In the genomic region with DNA sequence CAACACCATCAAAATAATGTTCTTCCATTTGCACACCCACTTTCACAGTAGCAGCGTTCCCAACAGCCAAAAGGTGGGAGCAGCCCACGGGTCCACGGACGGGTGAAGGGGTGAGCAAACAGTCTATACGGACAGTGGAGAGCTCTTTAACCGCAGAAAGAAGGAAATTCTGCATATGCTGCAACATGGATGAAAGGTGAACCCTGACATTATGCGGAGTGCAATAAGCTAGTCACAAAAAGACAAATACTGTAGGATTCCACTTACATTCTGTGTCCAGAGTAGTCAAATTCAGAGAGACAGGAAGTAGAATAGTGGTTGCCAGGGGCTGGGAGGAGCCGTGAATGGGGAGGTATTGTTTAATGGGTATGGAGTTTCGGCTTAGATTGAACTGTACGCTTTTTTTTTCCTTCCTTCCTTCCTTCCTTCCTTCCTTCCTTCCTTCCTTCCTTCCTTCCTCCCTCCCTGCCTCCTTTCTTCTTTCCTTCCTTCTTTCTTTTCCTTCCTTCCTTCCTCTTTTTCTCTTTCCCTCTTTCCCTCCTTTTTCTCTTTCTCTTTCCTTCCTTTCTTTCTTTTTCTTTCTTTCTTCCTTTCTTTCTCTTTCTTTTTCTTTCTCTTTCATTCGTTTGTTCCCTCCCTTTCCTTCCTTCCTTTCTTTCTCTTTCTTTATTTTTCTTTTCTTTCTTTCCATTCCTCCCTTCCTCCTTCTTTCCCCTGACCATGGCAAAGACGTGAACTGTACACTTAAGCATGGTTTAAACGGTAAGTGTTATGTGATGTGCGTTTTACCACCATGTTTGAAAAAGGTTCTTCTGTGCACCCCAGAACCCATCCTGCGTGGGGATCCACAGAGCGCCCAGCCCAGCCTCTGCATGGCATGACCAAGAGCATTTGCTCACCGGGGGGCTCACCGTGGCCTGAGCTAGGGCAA, we compare ENCODE assay signal across 8 cellular contexts. TPM values are rescaled to one million over a fixed set of nuclear protein-coding genes. Genes with fewer than 3 reads are reported as not detected.
DNase-seq lines count a peak whose midpoint lies in the region; ATAC-seq, FAIRE-seq and TF ChIP-seq lines count a peak whose summit lies in the region.

No MANE protein-coding gene starts in this region.

- H4K20me1 ChIP-seq in endothelial cell of umbilical vein (replicated peaks; ENCODE audit: control insufficient read depth, extremely low read depth, insufficient read depth, low read length) = no peaks in the 10 kb centered on the region

- FAIRE-seq in endothelial cell of umbilical vein (lab: Jason Lieb, UNC) = peak; percentile 86

- H3K27ac Mint-ChIP-seq in CD4-positive, CD25-positive, alpha-beta regulatory T cell = peak overlapping the region; percentile 48 to 96 (median 86)
- H3K27ac Mint-ChIP-seq in T-helper 1 cell treated with Interleukin-12 subunit alpha and Interleukin-12 subunit beta and Interleukin-4 antibody, amounts not matched to agents 30 μg/mL and 1 μg/mL, for 36 hours = peak overlapping the region; percentile 93

- no peaks in the 10 kb centered on the region for H3K27me3 ChIP-seq in CD4-positive, CD25-positive, alpha-beta regulatory T cell (ENCODE audit: control insufficient read depth, insufficient read depth, low read length)
- H3K27me3 ChIP-seq in endothelial cell of umbilical vein (ENCODE audit: control insufficient read depth in 2 of 2, insufficient read depth in 2 of 2, low read length in 2 of 2) (no peaks in the 10 kb centered on the region), mucosa of rectum (ENCODE audit: control insufficient read depth in 2 of 2, insufficient read depth in 2 of 2, low read length in 2 of 2) (no peaks in the 10 kb centered on the region)

- H2AFZ ChIP-seq in endothelial cell of umbilical vein (ENCODE audit: low read depth, low read length) = peak overlapping the region; percentile 53

- DNase-seq in CD4-positive, CD25-positive, alpha-beta regulatory T cell = peak; percentile 35 to 81 (median 49)
- DNase-seq in endothelial cell of umbilical vein (ENCODE audit: low read depth, low spot score) (no peak), activated gamma-delta T cell (lab: John Stamatoyannopoulos, UW) (no peak)

- no peaks in the 10 kb centered on the region for H3K9me3 ChIP-seq in CD4-positive, CD25-positive, alpha-beta regulatory T cell (ENCODE audit: control insufficient read depth in 2 of 2, low read length in 2 of 2)
- H3K9me3 ChIP-seq in KOPT-K1 (ENCODE audit: insufficient read depth, low read length, poor library complexity, severe bottlenecking) = no peaks in the 10 kb centered on the region
- H3K9me3 ChIP-seq in endothelial cell of umbilical vein (replicated peaks; ENCODE audit: control insufficient read depth, insufficient read depth, low read length) = no peaks in the 10 kb centered on the region
- no peaks in the 10 kb centered on the region for H3K9me3 ChIP-seq in mucosa of rectum (ENCODE audit: control insufficient read depth in 2 of 2, low read length in 2 of 2)

- no peaks in the 10 kb centered on the region for H3K9me3 Mint-ChIP-seq in CD4-positive, CD25-positive, alpha-beta regulatory T cell
- H3K9me3 Mint-ChIP-seq in T-helper 1 cell treated with Interleukin-12 subunit alpha and Interleukin-12 subunit beta and Interleukin-4 antibody, amounts not matched to agents 30 μg/mL and 1 μg/mL, for 36 hours = no peaks in the 10 kb centered on the region

- H3K4me1 Mint-ChIP-seq in CD4-positive, CD25-positive, alpha-beta regulatory T cell = peaks cover 7 to 36% (median 19%) of the 10 kb centered on the region in 4 donors
- H3K4me1 Mint-ChIP-seq in T-helper 1 cell treated with Interleukin-12 subunit alpha and Interleukin-12 subunit beta and Interleukin-4 antibody, amounts not matched to agents 30 μg/mL and 1 μg/mL, for 36 hours (ENCODE audit: low read depth) = peaks cover 26% of the 10 kb centered on the region

- intact Hi-C loops in endothelial cell of umbilical vein (cut with micrococcal nuclease) = loop anchor here (1.0 to 10.0 kb wide), 3 partner anchors 129 to 393 kb away; no protein-coding TSS in a partner anchor

- H3K27ac ChIP-seq in CD4-positive, CD25-positive, alpha-beta regulatory T cell (ENCODE audit: insufficient read depth, low read length, poor library complexity, severe bottlenecking) = peak overlapping the region; percentile 69
- peak overlapping the region; percentile 67 for H3K27ac ChIP-seq in KOPT-K1 (ENCODE audit: low read depth, low read length, poor library complexity, severe bottlenecking)
- no peak overlapping the region for H3K27ac ChIP-seq in endothelial cell of umbilical vein (ENCODE audit: insufficient read depth, low read depth, low read length)
- H3K27ac ChIP-seq in mucosa of rectum (ENCODE audit: low read depth in 2 of 2, low read length in 2 of 2) = peak overlapping the region; percentile 93 to 94

- CTCF ChIA-PET in endothelial cell of umbilical vein (lab: Charles Lee) = interaction anchor here (0.5 to 3.0 kb wide), 29 partner anchors 9 to 389 kb away, joined by 3 to 40 read pairs (median 4); a partner anchor contains a TSS

- H3K4me1 ChIP-seq in CD4-positive, CD25-positive, alpha-beta regulatory T cell (ENCODE audit: control insufficient read depth, insufficient read depth, low read length, poor library complexity, severe bottlenecking) = peaks cover 26% of the 10 kb centered on the region
- H3K4me1 ChIP-seq in endothelial cell of umbilical vein (ENCODE audit: control insufficient read depth, extremely low read depth, insufficient read depth, low read length) = peaks cover 28% of the 10 kb centered on the region
- peaks cover 32 to 35% of the 10 kb centered on the region in 2 donors for H3K4me1 ChIP-seq in mucosa of rectum (ENCODE audit: control insufficient read depth in 2 of 2, insufficient read depth in 2 of 2, low read length in 2 of 2)

- H3K36me3 Mint-ChIP-seq in CD4-positive, CD25-positive, alpha-beta regulatory T cell = no peaks in the 10 kb centered on the region
- no peaks in the 10 kb centered on the region for H3K36me3 Mint-ChIP-seq in T-helper 1 cell treated with Interleukin-12 subunit alpha and Interleukin-12 subunit beta and Interleukin-4 antibody, amounts not matched to agents 30 μg/mL and 1 μg/mL, for 36 hours (ENCODE audit: low read depth)

- POLR2A ChIA-PET in endothelial cell of umbilical vein (lab: Charles Lee) = interaction anchor here (1.1 kb wide), 1 partner anchor 66 kb away, joined by 3 read pairs; no protein-coding TSS in a partner anchor

- TF ChIP-seq CTCF in endothelial cell of umbilical vein (IDR thresholded peaks at IDR 0.05; ENCODE audit: extremely low read depth in 1 of 2, insufficient read depth in 1 of 2, low read depth in 1 of 2, low read length in 2 of 2) = no peak

- peak overlapping the region; percentile 81 for H3K4me3 ChIP-seq in CD4-positive, CD25-positive, alpha-beta regulatory T cell (ENCODE audit: low read depth, low read length)
- H3K4me3 ChIP-seq in endothelial cell of umbilical vein (replicated peaks in 1 of 3; ENCODE audit: insufficient read depth in 1 of 3, low read depth in 1 of 3, low read length in 3 of 3) (peak overlapping the region; percentile 16 to 57 (median 45)), mucosa of rectum (ENCODE audit: low read length in 2 of 2) (peak overlapping the region; percentile 82 to 92)

- dilution Hi-C loops in endothelial cell of umbilical vein (cut with MboI; ENCODE audit: extremely low pct_ligation_motif_present, low sequenced_read_pairs) = no loop called here

- BruUV-seq in endothelial cell of umbilical vein (replicated peaks; lab: Mats Ljungman, UMichigan) = no TSS peak

- no peaks in the 10 kb centered on the region for H3K36me3 ChIP-seq in CD4-positive, CD25-positive, alpha-beta regulatory T cell (ENCODE audit: control insufficient read depth, insufficient read depth, low read length)
- H3K36me3 ChIP-seq in KOPT-K1 (ENCODE audit: insufficient read depth, low read length) (no peaks in the 10 kb centered on the region), endothelial cell of umbilical vein (ENCODE audit: control insufficient read depth in 2 of 2, extremely low read depth in 1 of 2, insufficient read depth in 2 of 2, low read length in 2 of 2) (no peaks in the 10 kb centered on the region), mucosa of rectum (ENCODE audit: control insufficient read depth in 2 of 2, insufficient read depth in 2 of 2, low read length in 2 of 2) (no peaks in the 10 kb centered on the region)

- ATAC-seq in CD4-positive, CD25-positive, alpha-beta regulatory T cell (ENCODE audit: low read depth in 2 of 2) = peak; percentile 26 to 36
- ATAC-seq in GM19023 (IDR thresholded peaks at IDR 0.05; ENCODE audit: unreplicated experiment) (peak; percentile 4), HG03108 (IDR thresholded peaks at IDR 0.05; ENCODE audit: unreplicated experiment) (no peak)

- H3K27me3 Mint-ChIP-seq in CD4-positive, CD25-positive, alpha-beta regulatory T cell = no peaks in the 10 kb centered on the region
- no peaks in the 10 kb centered on the region for H3K27me3 Mint-ChIP-seq in T-helper 1 cell treated with Interleukin-12 subunit alpha and Interleukin-12 subunit beta and Interleukin-4 antibody, amounts not matched to agents 30 μg/mL and 1 μg/mL, for 36 hours (ENCODE audit: low read depth)

- no peaks in the 10 kb centered on the region for H3K9me1 ChIP-seq in endothelial cell of umbilical vein (replicated peaks; ENCODE audit: control insufficient read depth, extremely low read depth, insufficient read depth, low read length)

- TF ChIP-seq POLR2A in endothelial cell of umbilical vein (IDR thresholded peaks at IDR 0.05; ENCODE audit: low read depth, low read length) = no peak

- peak overlapping the region; percentile 79 to 96 (median 90) for H3K4me3 Mint-ChIP-seq in CD4-positive, CD25-positive, alpha-beta regulatory T cell
- peak overlapping the region; percentile 91 for H3K4me3 Mint-ChIP-seq in T-helper 1 cell treated with Interleukin-12 subunit alpha and Interleukin-12 subunit beta and Interleukin-4 antibody, amounts not matched to agents 30 μg/mL and 1 μg/mL, for 36 hours

- peak overlapping the region; percentile 12 for H3K9ac ChIP-seq in endothelial cell of umbilical vein (replicated peaks; ENCODE audit: extremely low read depth, insufficient read depth, low read length)
- peak overlapping the region; percentile 82 to 91 for H3K9ac ChIP-seq in mucosa of rectum (ENCODE audit: low read depth in 1 of 2, low read length in 2 of 2)

- peak overlapping the region; percentile 74 for H3K4me2 ChIP-seq in endothelial cell of umbilical vein (ENCODE audit: insufficient read depth, low read length)

- no peaks in the 10 kb centered on the region for H3K79me2 ChIP-seq in endothelial cell of umbilical vein (ENCODE audit: control insufficient read depth, insufficient read depth, low read length)

RNA-seq across cellular contexts. Expression of a gene that starts 15.9 kb away (rescaled TPM):
- total RNA-seq in CD4-positive, CD25-positive, alpha-beta regulatory T cell = 7.1 TPM
- polyA plus RNA-seq in CD4-positive, CD25-positive, alpha-beta regulatory T cell = 1 to 10 TPM in 2 of 4 donors, under 1 TPM in 2; 0.69 to 2.3 (median 1.4) TPM
- 24.6 and 25.9 TPM in 2 replicates for total RNA-seq in endothelial cell of umbilical vein
- 21.0 and 27.5 TPM in 2 replicates for polyA plus RNA-seq in endothelial cell of umbilical vein
- 5.7 and 11.8 TPM in 2 replicates for polyA plus RNA-seq in endothelial cell of umbilical vein (2011; cell fraction: cytosol; rRNA removed)
- 21.4 and 27.4 TPM in 2 replicates for polyA plus RNA-seq in endothelial cell of umbilical vein (2011; cell fraction: nucleus; rRNA removed)
- polyA plus RNA-seq in endothelial cell of umbilical vein (2012) = 5.1 and 12.3 TPM in 2 replicates
- 5.9 and 6.0 TPM in 2 replicates for polyA minus RNA-seq in endothelial cell of umbilical vein
- 22.3 TPM for polyA minus RNA-seq in endothelial cell of umbilical vein (2011; cell fraction: cytosol; rRNA and poly(A)+ RNA removed)
- 3.6 and 3.8 TPM in 2 replicates for polyA minus RNA-seq in endothelial cell of umbilical vein (2011; cell fraction: nucleus; rRNA and poly(A)+ RNA removed)

Comparison
In these comparisons a context has a peak if more than half of its experiments do, and no peak if none do; other contexts are left out.
1. DNase-seq: peak in CD4-positive, CD25-positive, alpha-beta regulatory T cell (3 of 3); none in endothelial cell of umbilical vein (single experiment) and activated gamma-delta T cell (single experiment).
2. Peak in every context shown above with its lines, with median percentiles within 50 percentile points of each other: H3K4me3 ChIP-seq.